ENCODE assay signal across 14 cellular contexts in the genomic region with DNA sequence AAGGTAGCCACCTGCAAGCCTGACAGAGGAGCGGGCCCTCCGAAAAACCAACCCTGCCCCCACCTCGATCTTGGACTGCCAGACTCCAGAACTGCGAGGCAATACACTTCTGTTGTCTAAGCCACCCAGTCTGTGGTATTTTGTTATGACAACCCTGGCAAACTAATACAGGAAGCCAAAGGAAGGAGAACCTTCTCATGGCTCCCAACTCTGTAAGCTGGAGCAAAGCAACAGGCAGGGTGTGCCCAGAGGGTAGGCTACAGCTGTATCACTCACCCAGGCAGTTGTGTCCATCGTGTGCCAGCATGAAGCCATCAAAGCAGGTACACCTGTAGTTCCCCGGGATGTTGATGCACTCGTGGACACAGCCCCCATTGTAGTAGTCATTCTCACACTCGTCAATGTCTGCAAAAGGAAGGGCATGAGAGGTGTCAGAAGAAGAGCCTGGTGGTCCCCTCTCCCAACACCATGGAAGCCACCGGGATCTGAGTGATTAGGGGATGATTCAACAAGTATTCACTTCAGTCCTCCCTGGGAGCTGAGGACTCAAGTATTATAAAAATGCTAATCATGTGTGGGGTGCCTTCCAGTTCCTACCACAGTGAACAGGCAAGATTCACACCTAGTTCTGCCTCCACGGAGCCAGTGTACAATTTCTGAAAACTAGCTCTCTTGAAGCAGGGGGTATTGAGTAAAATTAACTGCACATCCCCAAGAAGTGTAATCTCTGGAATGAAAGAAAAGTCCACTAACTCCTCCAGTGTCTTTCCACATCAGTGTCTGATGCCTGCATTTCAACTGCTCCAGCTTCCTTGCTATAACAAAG. TPM values are rescaled to one million over a fixed set of nuclear protein-coding genes. Genes with fewer than 3 reads are reported as not detected.
A peak's percentile ranks its signal among the peaks of the same experiment; 100 is the strongest.
DNase-seq lines count a peak whose midpoint lies in the region; ATAC-seq and TF ChIP-seq lines count a peak whose summit lies in the region.
"Had no signal": no experiment of that assay in that cellular context is flagged by ENCODE, and none has a peak within 500 bp of the region (broad histone marks: within the 10 kb centered on the region; RNA-seq: fewer than 3 reads in every experiment).

No MANE protein-coding gene starts in this region.

- H3K9me3 ChIP-seq in BLaER1 (no peaks in the 10 kb centered on the region), Karpas-422 (ENCODE audit: low read length) (no peaks in the 10 kb centered on the region)

- H4K20me1 ChIP-seq in BLaER1 (no peaks in the 10 kb centered on the region), Karpas-422 (ENCODE audit: insufficient read depth, low read depth, low read length) (no peaks in the 10 kb centered on the region; the same call in 1 of the 2 replicates)

- H3K36me3 ChIP-seq in BLaER1 (no peaks in the 10 kb centered on the region), Karpas-422 (ENCODE audit: insufficient read depth, low read length) (no peaks in the 10 kb centered on the region)

- H3K9me2 ChIP-seq in Karpas-422 (replicated peaks; ENCODE audit: insufficient read depth, low read length) = no peaks in the 10 kb centered on the region

- H3K27ac ChIP-seq in BLaER1 = no peak overlapping the region
- H3K27ac ChIP-seq in Karpas-422 (ENCODE audit: low read length) = no peak overlapping the region

- H3K4me2 ChIP-seq in BLaER1 = peak overlapping the region; percentile 39
- peak overlapping the region; percentile 37 for H3K4me2 ChIP-seq in Karpas-422 (ENCODE audit: low read depth, low read length, poor library complexity, severe bottlenecking)

- H2AFZ ChIP-seq in Karpas-422 (ENCODE audit: low read length) = no peak overlapping the region

- H3K79me2 ChIP-seq in Karpas-422 (ENCODE audit: low read length) = no peaks in the 10 kb centered on the region

- H3K4me1 ChIP-seq in BLaER1 (peaks cover 19% of the 10 kb centered on the region), Karpas-422 (ENCODE audit: low read length) (peaks cover 36% of the 10 kb centered on the region)

- H3K9ac ChIP-seq in BLaER1 (no peak overlapping the region), Karpas-422 (ENCODE audit: low read length) (no peak overlapping the region)

- DNase-seq in Karpas-422 (peak; percentile 69), amniotic epithelial cell (ENCODE audit: low read depth) (peak; percentile 8), retinal pigment epithelial cell (ENCODE audit: low read depth) (peak; percentile 34)
- no peak for DNase-seq in stimulated activated CD4-positive, alpha-beta T cell treated with anti-CD3 and anti-CD28 coated beads, Interleukin-15, amount 100 ng/mL, for 24 hours
- DNase-seq: ACHN, DMS 273 treated with DMSO at 0.1 percent for 48 hours, NCI-H1417, NCI-H2029, NCI-H526 treated with DMSO at 0.1 percent for 48 hours, SHP77 treated with DMSO at 0.1 percent for 48 hours had no signal

- TF ChIP-seq CTCF in retinal pigment epithelial cell (conservative IDR thresholded peaks at IDR 0.05; ENCODE audit: low read depth, low read length) = no peak

- H3K4me3 ChIP-seq in BLaER1 = no peak overlapping the region
- no peak overlapping the region for H3K4me3 ChIP-seq in Karpas-422 (ENCODE audit: low read length)
- no peak overlapping the region for H3K4me3 ChIP-seq in retinal pigment epithelial cell (ENCODE audit: low read length)

- no peak for ATAC-seq in GM18858 (IDR thresholded peaks at IDR 0.05; ENCODE audit: unreplicated experiment)
- ATAC-seq in HG03097 (IDR thresholded peaks at IDR 0.05; ENCODE audit: low FRiP score, unreplicated experiment) = no peak
- ATAC-seq: Panc1 had no signal

- H3K27me3 ChIP-seq in BLaER1 (no peaks in the 10 kb centered on the region), Karpas-422 (ENCODE audit: low read length) (no peaks in the 10 kb centered on the region)

RNA-seq across cellular contexts. Expression of gene SCUBE1, which starts 23.3 kb away (rescaled TPM):
- total RNA-seq in Karpas-422 (2014; rRNA removed; shearing (Covaris generic); ENCODE audit: low replicate concordance) = not detected in 2 replicates
